18 cellular contexts compared by ENCODE assay signal in the genomic region with DNA sequence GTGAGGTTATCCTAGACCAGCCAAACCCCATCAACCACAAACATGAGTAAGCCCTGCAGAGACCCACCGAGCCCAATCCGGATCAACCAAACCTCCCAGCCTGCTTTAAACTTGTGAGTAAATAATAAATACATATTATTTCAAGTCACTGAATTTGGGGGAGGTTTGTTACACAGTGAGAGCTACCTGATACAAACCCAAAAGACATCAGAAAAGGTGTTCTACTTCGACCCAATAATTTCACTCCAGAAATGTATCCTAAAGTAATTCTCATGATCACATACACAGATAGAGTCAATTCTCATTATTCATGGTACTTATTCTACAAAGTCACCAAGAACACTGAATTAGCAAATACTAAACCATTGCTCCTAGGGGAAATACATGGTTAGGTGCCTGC. TPM values are rescaled to one million over a fixed set of nuclear protein-coding genes. Genes with fewer than 3 reads are reported as not detected.
DNase-seq lines count a peak whose midpoint lies in the region; ATAC-seq and TF ChIP-seq lines count a peak whose summit lies in the region.
"Had no signal": no experiment of that assay in that cellular context is flagged by ENCODE, and none has a peak within 500 bp of the region (broad histone marks: within the 10 kb centered on the region; RNA-seq: fewer than 3 reads in every experiment).

No MANE protein-coding gene starts in this region.

- TF ChIP-seq CTCF in mammary epithelial cell (conservative IDR thresholded peaks at IDR 0.05 in 1 of 2, IDR thresholded peaks at IDR 0.05 in 1 of 2; ENCODE audit: extremely low read depth in 1 of 2, insufficient read depth in 1 of 2, low read depth in 1 of 2, low read length in 2 of 2): no peak
- no peak for TF ChIP-seq CTCF in breast epithelium (IDR thresholded peaks at IDR 0.05)
- no peak for TF ChIP-seq CTCF in sigmoid colon (IDR thresholded peaks at IDR 0.05)

- 77% methylated on average over 3 of the region's 3 CpGs for WGBS in mammary epithelial cell (ENCODE audit: low coverage, missing lambda C conversion rate)
- 96 to 98% methylated on average over 3 of the region's 3 CpGs for WGBS in sigmoid colon, 2 donors

- no peak overlapping the region for H3K4me2 ChIP-seq in mammary epithelial cell (ENCODE audit: insufficient read depth, low read depth, low read length)
- H3K4me2 ChIP-seq: BLaER1, GM23338 had no signal

- DNase-seq in mammary epithelial cell (peak; percentile 24), breast epithelium (ENCODE audit: low spot score in 2 of 2) (no peak), HT1080 (ENCODE audit: low read depth) (peak; percentile 30), left lobe of liver (ENCODE audit: low spot score) (peak; percentile 5), sigmoid colon (peak; percentile 28), NCI-H1930 (lab: John Stamatoyannopoulos, UW) (no peak)
- DNase-seq: CD4-positive, CD25-positive, alpha-beta regulatory T cell; CD8-positive, alpha-beta T cell; DMS53; DMS79 treated with DMSO at 0.1 percent for 48 hours; HFFc6 had no signal

- BruUV-seq in mammary epithelial cell (replicated peaks; lab: Mats Ljungman, UMichigan): no TSS peak

- H3K9ac ChIP-seq in mammary epithelial cell (ENCODE audit: insufficient read depth, low read length): no peak overlapping the region
- H3K9ac ChIP-seq: BLaER1 had no signal

- TF ChIP-seq EP300 in sigmoid colon (IDR thresholded peaks at IDR 0.05): no peak

- H3K4me1 ChIP-seq in mammary epithelial cell (ENCODE audit: insufficient read depth, low read length) (no peaks in the 10 kb centered on the region), breast epithelium (no peaks in the 10 kb centered on the region), sigmoid colon (peaks cover 0 to 27% (median 24%) of the 10 kb centered on the region in 4 donors)
- H3K4me1 ChIP-seq: BLaER1 had no signal

- H3K36me3 ChIP-seq in mammary epithelial cell (ENCODE audit: insufficient read depth, low read length) (no peaks in the 10 kb centered on the region), breast epithelium (no peaks in the 10 kb centered on the region), sigmoid colon (no peaks in the 10 kb centered on the region)
- H3K36me3 ChIP-seq: BLaER1 had no signal

- no peak overlapping the region for H2AFZ ChIP-seq in mammary epithelial cell (ENCODE audit: low read depth, low read length)
- H2AFZ ChIP-seq: GM23338 had no signal

- H3K27ac ChIP-seq in mammary epithelial cell (ENCODE audit: insufficient read depth, low read depth, low read length): no peak overlapping the region
- no peak overlapping the region for H3K27ac ChIP-seq in breast epithelium
- no peak overlapping the region for H3K27ac ChIP-seq in sigmoid colon
- H3K27ac ChIP-seq: 22Rv1, BLaER1, C4-2B had no signal

- H3K4me3 ChIP-seq in mammary epithelial cell (replicated peaks in 1 of 3; ENCODE audit: insufficient read depth in 1 of 3, low read depth in 2 of 3, low read length in 3 of 3): no peak overlapping the region
- no peak overlapping the region for H3K4me3 ChIP-seq in breast epithelium
- no peak overlapping the region for H3K4me3 ChIP-seq in sigmoid colon
- H3K4me3 ChIP-seq: BLaER1, GM23338 had no signal

- ATAC-seq in left lobe of liver (no peak), HG03460 (IDR thresholded peaks at IDR 0.05; ENCODE audit: unreplicated experiment) (no peak), GM19397 (IDR thresholded peaks at IDR 0.05; ENCODE audit: unreplicated experiment) (no peak)
- ATAC-seq: CD8-positive, alpha-beta T cell; GM23338; HCT116 had no signal

- in situ Hi-C loops in mammary epithelial cell (cut with MboI; ENCODE audit: low sequenced_read_pairs in 2 of 2): no loop called here

- CTCF ChIA-PET in mammary epithelial cell (lab: Charles Lee; ENCODE audit: low non-redundant PET): no interaction called here

- dilution Hi-C loops in mammary epithelial cell (cut with HindIII; ENCODE audit: low sequenced_read_pairs): no loop called here

- H3K9me3 ChIP-seq in mammary epithelial cell (replicated peaks; ENCODE audit: insufficient read depth, low read length): no peaks in the 10 kb centered on the region
- H3K9me3 ChIP-seq in breast epithelium: no peaks in the 10 kb centered on the region
- H3K9me3 ChIP-seq in sigmoid colon: no peaks in the 10 kb centered on the region
- H3K9me3 ChIP-seq: BLaER1 had no signal

- H3K79me2 ChIP-seq in mammary epithelial cell (ENCODE audit: insufficient read depth, low read length): no peaks in the 10 kb centered on the region

- TF ChIP-seq POLR2A in breast epithelium (IDR thresholded peaks at IDR 0.05) (no peak), sigmoid colon (IDR thresholded peaks at IDR 0.05) (no peak)

- intact Hi-C loops in mammary epithelial cell (cut with micrococcal nuclease): no loop called here
- intact Hi-C loops in breast epithelium (cut with DNase I; ENCODE audit: low total_unique reads): loop anchor here (5.0 kb wide), 1 partner anchor 260 kb away; no protein-coding TSS in a partner anchor
- intact Hi-C loops in sigmoid colon (cut with DNase I): no loop called here

- H3K27me3 ChIP-seq in mammary epithelial cell (ENCODE audit: insufficient read depth, low read length) (no peaks in the 10 kb centered on the region), breast epithelium (no peaks in the 10 kb centered on the region), sigmoid colon (no peaks in the 10 kb centered on the region)
- H3K27me3 ChIP-seq: BLaER1 had no signal

- H4K20me1 ChIP-seq in mammary epithelial cell (ENCODE audit: insufficient read depth, low read length): no peaks in the 10 kb centered on the region
- H4K20me1 ChIP-seq: BLaER1 had no signal

RNA-seq across cellular contexts. Expression of a gene that starts 16.2 kb away (rescaled TPM):
- 100 to 1,000 TPM; 173 to 245 TPM for total RNA-seq in mammary epithelial cell
- polyA plus RNA-seq in mammary epithelial cell: 188 TPM
- polyA minus RNA-seq in mammary epithelial cell: 790 TPM
- total RNA-seq in breast epithelium: 100 to 1,000 TPM; 121 to 155 (median 149) TPM
- 186 and 210 TPM in 2 replicates for total RNA-seq in HT1080 (2014; rRNA removed; shearing (Covaris generic))
- 182 and 192 TPM in 2 replicates for polyA plus RNA-seq in HT1080 (2015; cell fraction: cytosol; rRNA removed)
- 216 and 226 TPM in 2 replicates for polyA plus RNA-seq in HT1080 (2015; cell fraction: nucleus; rRNA removed)
- 39.2 TPM for total RNA-seq in left lobe of liver
- 100 to 1,000 TPM; 247 to 569 (median 360) TPM for total RNA-seq in sigmoid colon
- polyA plus RNA-seq in sigmoid colon: 10 to 100 TPM; 38.4 to 50.2 (median 49.2) TPM

Comparison
In these comparisons a context has a peak if more than half of its experiments do, and no peak if none do; other contexts are left out.
1. DNase-seq: peak in mammary epithelial cell (single experiment), HT1080 (single experiment), left lobe of liver (single experiment) and sigmoid colon (single experiment); none in breast epithelium (0 of 2) and NCI-H1930 (0 of 2).